ENCODE assay signal across 15 cellular contexts in genomic region chr9:35488019-35488418, GRCh38. TPM values are rescaled to one million over a fixed set of nuclear protein-coding genes. Genes with fewer than 3 reads are reported as not detected.
DNase-seq lines count a peak whose midpoint lies in the region; ATAC-seq and TF ChIP-seq lines count a peak whose summit lies in the region.
"Had no signal": no experiment of that assay in that cellular context is flagged by ENCODE, and none has a peak within 500 bp of the region (broad histone marks: within the 10 kb centered on the region; RNA-seq: fewer than 3 reads in every experiment).

No MANE protein-coding gene starts in this region.

- H3K36me3 Mint-ChIP-seq in CD8-positive, alpha-beta memory T cell, result no peaks in the 10 kb centered on the region

- TF ChIP-seq CTCF in gastroesophageal sphincter (IDR thresholded peaks at IDR 0.05) (no peak), Peyer's patch (IDR thresholded peaks at IDR 0.05) (no peak), RWPE1 (conservative IDR thresholded peaks at IDR 0.05; ENCODE audit: low read depth) (no peak)

- no peaks in the 10 kb centered on the region for H3K36me3 ChIP-seq in CD8-positive, alpha-beta memory T cell (ENCODE audit: insufficient read depth, low read length)
- H3K36me3 ChIP-seq in gastroesophageal sphincter (no peaks in the 10 kb centered on the region), skeletal muscle tissue (ENCODE audit: control insufficient read depth in 3 of 3, insufficient read depth in 3 of 3, low read length in 3 of 3) (peaks cover 0 to 3% (median 0%) of the 10 kb centered on the region in 3 donors), Peyer's patch (no peaks in the 10 kb centered on the region)
- H3K36me3 ChIP-seq: tibial artery had no signal

- H3K27ac Mint-ChIP-seq in CD8-positive, alpha-beta memory T cell, result no peak overlapping the region

- H3K9me3 Mint-ChIP-seq in CD8-positive, alpha-beta memory T cell, result no peaks in the 10 kb centered on the region

- peaks cover 9 to 18% (median 13%) of the 10 kb centered on the region in 3 donors for H3K4me1 Mint-ChIP-seq in CD8-positive, alpha-beta memory T cell

- TF ChIP-seq POLR2A in gastroesophageal sphincter (IDR thresholded peaks at IDR 0.05) (no peak), Peyer's patch (IDR thresholded peaks at IDR 0.05) (no peak)

- CTCF ChIA-PET in CD8-positive, alpha-beta memory T cell (lab: Charles Lee), result no interaction called here
- CTCF ChIA-PET in RWPE1 (lab: Yijun Ruan, JAX), result no interaction called here

- peak overlapping the region in 4 of 7 donors; percentile 26 to 46 (median 44) for H3K4me3 Mint-ChIP-seq in CD8-positive, alpha-beta memory T cell

- no peak overlapping the region for H3K9ac ChIP-seq in skeletal muscle tissue (ENCODE audit: low read depth in 1 of 3, low read length in 3 of 3)

- ATAC-seq in gastroesophageal sphincter (no peak), HG02763 (IDR thresholded peaks at IDR 0.05; ENCODE audit: unreplicated experiment) (no peak)

- TF ChIP-seq EP300 in gastroesophageal sphincter (IDR thresholded peaks at IDR 0.05), result no peak

- no peaks in the 10 kb centered on the region for H3K9me3 ChIP-seq in CD8-positive, alpha-beta memory T cell (ENCODE audit: low read length)
- H3K9me3 ChIP-seq in gastroesophageal sphincter (no peaks in the 10 kb centered on the region), skeletal muscle tissue (ENCODE audit: control insufficient read depth in 3 of 3, low read length in 3 of 3) (no peaks in the 10 kb centered on the region), Peyer's patch (no peaks in the 10 kb centered on the region)
- H3K9me3 ChIP-seq: tibial artery had no signal

- peaks cover 26 to 44% of the 10 kb centered on the region in 2 donors for H3K27me3 Mint-ChIP-seq in CD8-positive, alpha-beta memory T cell

- no peak overlapping the region for H3K4me3 ChIP-seq in CD8-positive, alpha-beta memory T cell (ENCODE audit: low read length)
- H3K4me3 ChIP-seq in gastroesophageal sphincter (no peak overlapping the region), skeletal muscle tissue (ENCODE audit: low read length in 3 of 3) (peak overlapping the region in 1 of 3 donors; percentile 24), Peyer's patch (no peak overlapping the region)
- H3K4me3 ChIP-seq: coronary artery, tibial artery had no signal

- no peak for DNase-seq in CD8-positive, alpha-beta memory T cell
- no peak for DNase-seq in Peyer's patch
- no peak for DNase-seq in RWPE1 (ENCODE audit: low spot score)
- DNase-seq: activated CD4-positive, alpha-beta T cell treated with anti-CD3 and anti-CD28 coated beads for 4 hours; activated T-cell treated with anti-CD3 and anti-CD28 coated beads, Interleukin-2, amount 50 U/mL, for 48 hours; amygdala; COR-L47; NCI-H2081; T-helper 9 cell; tibial artery had no signal

- POLR2A ChIA-PET in CD8-positive, alpha-beta memory T cell (lab: Charles Lee), result no interaction called here
- POLR2A ChIA-PET in RWPE1 (lab: Yijun Ruan, JAX; ENCODE audit: low non-redundant PET), result no interaction called here

- peaks cover 4% of the 10 kb centered on the region for H3K27me3 ChIP-seq in CD8-positive, alpha-beta memory T cell (ENCODE audit: insufficient read depth, low read length, poor library complexity, severe bottlenecking)
- no peaks in the 10 kb centered on the region for H3K27me3 ChIP-seq in gastroesophageal sphincter
- H3K27me3 ChIP-seq in skeletal muscle tissue (ENCODE audit: control insufficient read depth in 3 of 3, insufficient read depth in 3 of 3, low read length in 3 of 3), result no peaks in the 10 kb centered on the region
- H3K27me3 ChIP-seq in Peyer's patch, result no peaks in the 10 kb centered on the region
- H3K27me3 ChIP-seq: tibial artery had no signal

- H3K4me1 ChIP-seq in CD8-positive, alpha-beta memory T cell (ENCODE audit: insufficient read depth, low read length), result no peaks in the 10 kb centered on the region
- H3K4me1 ChIP-seq in gastroesophageal sphincter (peaks cover 0 to 39% (median 8%) of the 10 kb centered on the region in 3 donors), skeletal muscle tissue (ENCODE audit: control insufficient read depth in 3 of 3, insufficient read depth in 3 of 3, low read length in 3 of 3) (peaks cover 18 to 28% (median 27%) of the 10 kb centered on the region in 3 donors), Peyer's patch (peaks cover 0 to 12% (median 3%) of the 10 kb centered on the region in 4 donors)

- WGBS in gastroesophageal sphincter (ENCODE audit: low coverage in 1 of 2), 2 donors, result 57 to 79% methylated on average over 6 to 9 of the region's 10 CpGs

- no peak overlapping the region for H3K27ac ChIP-seq in CD8-positive, alpha-beta memory T cell (ENCODE audit: low read depth, low read length)
- peak overlapping the region in 3 of 4 donors; percentile 96 to 99 (median 98) for H3K27ac ChIP-seq in gastroesophageal sphincter
- peak overlapping the region; percentile 98 for H3K27ac ChIP-seq in skeletal muscle tissue (ENCODE audit: low read depth, low read length)
- no peak overlapping the region for H3K27ac ChIP-seq in Peyer's patch
- H3K27ac ChIP-seq in RWPE1, result no peak overlapping the region

TF ChIP-seq in PFSK-1, 5 proteins besides CTCF, POLR2A, EP300 and RAD21:
- no peak for TF ChIP-seq FOXP2 (optimal IDR thresholded peaks at IDR 0.05; ENCODE audit: borderline replicate concordance, extremely low read depth, extremely low read length, insufficient read depth)
- TF ChIP-seq, protein P1, sequence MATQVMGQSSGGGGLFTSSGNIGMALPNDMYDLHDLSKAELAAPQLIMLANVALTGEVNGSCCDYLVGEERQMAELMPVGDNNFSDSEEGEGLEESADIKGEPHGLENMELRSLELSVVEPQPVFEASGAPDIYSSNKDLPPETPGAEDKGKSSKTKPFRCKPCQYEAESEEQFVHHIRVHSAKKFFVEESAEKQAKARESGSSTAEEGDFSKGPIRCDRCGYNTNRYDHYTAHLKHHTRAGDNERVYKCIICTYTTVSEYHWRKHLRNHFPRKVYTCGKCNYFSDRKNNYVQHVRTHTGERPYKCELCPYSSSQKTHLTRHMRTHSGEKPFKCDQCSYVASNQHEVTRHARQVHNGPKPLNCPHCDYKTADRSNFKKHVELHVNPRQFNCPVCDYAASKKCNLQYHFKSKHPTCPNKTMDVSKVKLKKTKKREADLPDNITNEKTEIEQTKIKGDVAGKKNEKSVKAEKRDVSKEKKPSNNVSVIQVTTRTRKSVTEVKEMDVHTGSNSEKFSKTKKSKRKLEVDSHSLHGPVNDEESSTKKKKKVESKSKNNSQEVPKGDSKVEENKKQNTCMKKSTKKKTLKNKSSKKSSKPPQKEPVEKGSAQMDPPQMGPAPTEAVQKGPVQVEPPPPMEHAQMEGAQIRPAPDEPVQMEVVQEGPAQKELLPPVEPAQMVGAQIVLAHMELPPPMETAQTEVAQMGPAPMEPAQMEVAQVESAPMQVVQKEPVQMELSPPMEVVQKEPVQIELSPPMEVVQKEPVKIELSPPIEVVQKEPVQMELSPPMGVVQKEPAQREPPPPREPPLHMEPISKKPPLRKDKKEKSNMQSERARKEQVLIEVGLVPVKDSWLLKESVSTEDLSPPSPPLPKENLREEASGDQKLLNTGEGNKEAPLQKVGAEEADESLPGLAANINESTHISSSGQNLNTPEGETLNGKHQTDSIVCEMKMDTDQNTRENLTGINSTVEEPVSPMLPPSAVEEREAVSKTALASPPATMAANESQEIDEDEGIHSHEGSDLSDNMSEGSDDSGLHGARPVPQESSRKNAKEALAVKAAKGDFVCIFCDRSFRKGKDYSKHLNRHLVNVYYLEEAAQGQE (IDR thresholded peaks at IDR 0.05; ENCODE audit: insufficient read depth in 1 of 2, low read depth in 2 of 2, low read length in 2 of 2), result no peak
- 0 out of 2 replicates have a peak, but pooled peaks have one; percentile 46 for TF ChIP-seq SIN3A (IDR thresholded peaks at IDR 0.05; ENCODE audit: borderline replicate concordance, insufficient read depth, low read length)
- TF ChIP-seq POLR2AphosphoS5 (IDR thresholded peaks at IDR 0.05; ENCODE audit: low read depth, low read length), result peak; percentile 66
- peak; percentile 53; the same call in 1 of the 2 replicates for TF ChIP-seq TAF1 (IDR thresholded peaks at IDR 0.05; ENCODE audit: borderline replicate concordance, insufficient read depth, low read length)
TF ChIP-seq in PFSK-1: peak in this region for 3.

RNA-seq across cellular contexts. Expression of gene RUSC2, which starts 1.9 kb away (rescaled TPM):
- total RNA-seq in CD8-positive, alpha-beta memory T cell, result 1 to 10 TPM; 1.1 TPM
- polyA plus RNA-seq in CD8-positive, alpha-beta memory T cell, result not detected
- polyA plus RNA-seq in PFSK-1 (2012; ENCODE audit: insufficient read length, low read depth), result 17.5 TPM
- total RNA-seq in gastroesophageal sphincter (10 to 100 TPM; 43.8 to 85.4 (median 59.6) TPM), skeletal muscle tissue (29.2 TPM), Peyer's patch (10 to 100 TPM in 1 of 4 donors, 1 to 10 TPM in 3; 3.0 to 17.3 (median 5.5) TPM)

Comparison
In these comparisons a context has a peak if more than half of its experiments do, and no peak if none do; other contexts are left out.
1. H3K27ac ChIP-seq: peak in gastroesophageal sphincter (3 of 4) and skeletal muscle tissue (single experiment); none in CD8-positive, alpha-beta memory T cell (single experiment), Peyer's patch (0 of 4) and RWPE1 (single experiment).